ENCODE assay signal across 2 cellular contexts in genomic region chr7:90262438-90262837, GRCh38.
TF ChIP-seq lines count a peak whose summit lies in the region.

No MANE protein-coding gene starts in this region.

TF ChIP-seq in IMR-90, 13 proteins besides CTCF, POLR2A, EP300 and RAD21:
- TF ChIP-seq SMC3 (IDR thresholded peaks at IDR 0.05; ENCODE audit: low read depth, low read length) (peak; percentile 59), RCOR1 (IDR thresholded peaks at IDR 0.05; ENCODE audit: insufficient replicate concordance, low read length) (no peak)

TF ChIP-seq in SK-N-SH, 30 proteins besides CTCF, POLR2A, EP300 and RAD21:
- TF ChIP-seq FOXJ3 (CRISPR knock-in tag; IDR thresholded peaks at IDR 0.05), result no peak
- no peak for TF ChIP-seq CHD2 (IDR thresholded peaks at IDR 0.05; ENCODE audit: low read length, partially characterized antibody)
- TF ChIP-seq SMC3 (IDR thresholded peaks at IDR 0.05; ENCODE audit: low read depth, low read length), result peak; percentile 65
- TF ChIP-seq YY1 (IDR thresholded peaks at IDR 0.05; ENCODE audit: low read depth), result no peak
- no peak for TF ChIP-seq GATA2 (CRISPR knock-in tag; IDR thresholded peaks at IDR 0.05)
- TF ChIP-seq RCOR1 (IDR thresholded peaks at IDR 0.05; ENCODE audit: low read length), result no peak
